ENCODE assay signal across 19 cellular contexts in genomic region chr17:51250314-51250840, GRCh38.
"Had no signal": no experiment of that assay in that cellular context is flagged by ENCODE, and none has a peak within 500 bp of the region (broad histone marks: within the 10 kb centered on the region; RNA-seq: fewer than 3 reads in every experiment).

No MANE protein-coding gene starts in this region.

- H3K27ac ChIP-seq: hepatocyte, sigmoid colon, skin epidermis, stomach, thoracic aorta, transverse colon had no signal

- H3K4me3 Mint-ChIP-seq: dendritic cell treated with granulocyte-macrophage colony-stimulating factor and Interleukin-4, amounts not matched to agents 40 ng/mL and 50 ng/mL, for 4 days; effector memory CD8-positive, alpha-beta T cell; nephron progenitor cell had no signal

- H3K9me3 ChIP-seq: sigmoid colon, stomach, thoracic aorta, transverse colon had no signal

- H3K27ac Mint-ChIP-seq: nephron progenitor cell had no signal

- H3K36me3 ChIP-seq: thoracic aorta had no signal

- H3K4me3 ChIP-seq: hepatocyte, sigmoid colon, skin epidermis, stomach, thoracic aorta, transverse colon had no signal

- H3K27me3 Mint-ChIP-seq: dendritic cell treated with granulocyte-macrophage colony-stimulating factor and Interleukin-4, amounts not matched to agents 40 ng/mL and 50 ng/mL, for 4 days; effector memory CD8-positive, alpha-beta T cell; naive thymus-derived CD4-positive, alpha-beta T cell had no signal

- H3K4me1 Mint-ChIP-seq: nephron progenitor cell had no signal

- H3K27me3 ChIP-seq: hepatocyte, sigmoid colon, stomach, transverse colon had no signal

- DNase-seq: effector memory CD8-positive, alpha-beta T cell; foreskin melanocyte; head of caudate nucleus; left colon; mammary epithelial cell; naive thymus-derived CD4-positive, alpha-beta T cell; nephron progenitor cell; posterior cingulate gyrus; sigmoid colon; stimulated activated CD4-positive, alpha-beta T cell treated with anti-CD3 and anti-CD28 coated beads, Interleukin-2, amount 100 ng/mL, for 24 hours; stimulated activated CD4-positive, alpha-beta T cell treated with anti-CD3 and anti-CD28 coated beads, Interleukin-4, amount 100 ng/mL, for 4 hours; stimulated activated naive CD4-positive, alpha-beta T cell; stomach; substantia nigra; transverse colon had no signal

- H3K9me3 Mint-ChIP-seq: dendritic cell treated with granulocyte-macrophage colony-stimulating factor and Interleukin-4, amounts not matched to agents 40 ng/mL and 50 ng/mL, for 4 days; effector memory CD8-positive, alpha-beta T cell; naive thymus-derived CD4-positive, alpha-beta T cell had no signal
